1 cellular context compared by ENCODE assay signal in the genomic region with DNA sequence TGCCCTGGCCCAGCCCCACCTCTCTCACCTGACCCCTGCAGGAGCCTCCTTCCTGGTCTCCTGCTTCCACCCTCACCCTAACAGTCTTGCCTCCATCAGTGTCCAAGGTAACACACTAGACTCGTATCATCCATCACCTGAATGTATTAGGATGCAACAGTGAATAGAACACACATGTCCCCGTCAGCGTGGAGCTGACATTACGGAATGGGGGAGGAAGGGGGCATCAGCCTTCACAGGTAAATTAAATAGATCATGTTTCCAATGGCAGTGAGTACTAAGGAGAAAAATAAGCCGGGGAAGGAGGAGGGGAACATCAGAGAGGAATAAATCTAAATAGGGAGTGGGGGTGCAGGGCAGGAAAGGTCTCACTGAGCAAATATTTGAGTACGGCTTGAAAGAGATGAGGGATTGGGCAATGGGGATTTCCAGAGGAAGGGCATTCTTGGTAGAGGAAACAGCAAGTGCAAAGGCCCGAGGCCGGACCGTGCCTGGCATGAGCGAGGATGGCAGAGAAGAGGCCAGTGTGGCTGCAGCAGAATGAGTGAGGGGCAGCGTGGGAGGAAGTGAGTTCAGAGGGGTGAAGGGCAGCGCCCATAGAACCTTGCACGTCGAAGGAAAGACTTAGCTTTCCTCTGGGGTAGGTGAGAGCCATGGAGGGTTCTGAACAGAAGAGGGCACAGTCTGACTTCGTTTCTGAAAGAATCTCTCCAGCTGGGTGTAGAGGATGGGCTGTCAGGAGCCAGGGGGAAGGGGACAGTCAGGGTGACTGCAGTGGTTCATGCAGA.
TF ChIP-seq lines count a peak whose summit lies in the region.

No MANE protein-coding gene starts in this region.

TF ChIP-seq in HepG2, 621 proteins besides CTCF, POLR2A, EP300 and RAD21 (continued from another document and continues in another):
- TF ChIP-seq, protein P1, sequence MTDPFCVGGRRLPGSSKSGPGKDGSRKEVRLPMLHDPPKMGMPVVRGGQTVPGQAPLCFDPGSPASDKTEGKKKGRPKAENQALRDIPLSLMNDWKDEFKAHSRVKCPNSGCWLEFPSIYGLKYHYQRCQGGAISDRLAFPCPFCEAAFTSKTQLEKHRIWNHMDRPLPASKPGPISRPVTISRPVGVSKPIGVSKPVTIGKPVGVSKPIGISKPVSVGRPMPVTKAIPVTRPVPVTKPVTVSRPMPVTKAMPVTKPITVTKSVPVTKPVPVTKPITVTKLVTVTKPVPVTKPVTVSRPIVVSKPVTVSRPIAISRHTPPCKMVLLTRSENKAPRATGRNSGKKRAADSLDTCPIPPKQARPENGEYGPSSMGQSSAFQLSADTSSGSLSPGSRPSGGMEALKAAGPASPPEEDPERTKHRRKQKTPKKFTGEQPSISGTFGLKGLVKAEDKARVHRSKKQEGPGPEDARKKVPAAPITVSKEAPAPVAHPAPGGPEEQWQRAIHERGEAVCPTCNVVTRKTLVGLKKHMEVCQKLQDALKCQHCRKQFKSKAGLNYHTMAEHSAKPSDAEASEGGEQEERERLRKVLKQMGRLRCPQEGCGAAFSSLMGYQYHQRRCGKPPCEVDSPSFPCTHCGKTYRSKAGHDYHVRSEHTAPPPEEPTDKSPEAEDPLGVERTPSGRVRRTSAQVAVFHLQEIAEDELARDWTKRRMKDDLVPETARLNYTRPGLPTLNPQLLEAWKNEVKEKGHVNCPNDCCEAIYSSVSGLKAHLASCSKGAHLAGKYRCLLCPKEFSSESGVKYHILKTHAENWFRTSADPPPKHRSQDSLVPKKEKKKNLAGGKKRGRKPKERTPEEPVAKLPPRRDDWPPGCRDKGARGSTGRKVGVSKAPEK (CRISPR knock-in tag; IDR thresholded peaks at IDR 0.05; ENCODE audit: borderline replicate concordance) = peak; percentile 94; the same call in 1 of the 2 replicates
- TF ChIP-seq ZNF781 (CRISPR knock-in tag; IDR thresholded peaks at IDR 0.05; ENCODE audit: borderline replicate concordance, not compliant biosample characterization) (peak; percentile 94), ZIK1 (CRISPR knock-in tag; IDR thresholded peaks at IDR 0.05; ENCODE audit: borderline replicate concordance, low read depth) (no peak; the same call in 1 of the 2 replicates), ZBTB7A (CRISPR knock-in tag; IDR thresholded peaks at IDR 0.05) (peak; percentile 86), REXO4 (CRISPR knock-in tag; IDR thresholded peaks at IDR 0.05; ENCODE audit: borderline replicate concordance) (no peak), SOX6 (IDR thresholded peaks at IDR 0.05) (no peak), SOX6 (CRISPR knock-in tag; IDR thresholded peaks at IDR 0.05) (peak; percentile 95), SRY (CRISPR knock-in tag; IDR thresholded peaks at IDR 0.05) (no peak), FOXP1 (IDR thresholded peaks at IDR 0.05) (peak; percentile 67), FOXP1 (CRISPR knock-in tag; IDR thresholded peaks at IDR 0.05) (peak; percentile 99), XRCC5 (optimal IDR thresholded peaks at IDR 0.05; ENCODE audit: low read length) (peak; percentile 76), HOXA5 (CRISPR knock-in tag; IDR thresholded peaks at IDR 0.05) (0 out of 2 replicates have a peak, but pooled peaks have one; percentile 30), SAP130 (CRISPR knock-in tag; IDR thresholded peaks at IDR 0.05; ENCODE audit: low read depth) (peak; percentile 92), FOXK2 (IDR thresholded peaks at IDR 0.05) (peak; percentile 67), ZNF263 (CRISPR knock-in tag; IDR thresholded peaks at IDR 0.05) (0 out of 2 replicates have a peak, but pooled peaks have one; percentile 12), FOXJ3 (CRISPR knock-in tag; IDR thresholded peaks at IDR 0.05; ENCODE audit: borderline replicate concordance) (peak; percentile 84), ZSCAN30 (CRISPR knock-in tag; IDR thresholded peaks at IDR 0.05) (no peak), NCOA5 (CRISPR knock-in tag; IDR thresholded peaks at IDR 0.05) (no peak), PCBP2 (optimal IDR thresholded peaks at IDR 0.05; ENCODE audit: low read depth, low read length, poor library complexity, severe bottlenecking) (peak; percentile 77), IRX3 (CRISPR knock-in tag; IDR thresholded peaks at IDR 0.05; ENCODE audit: borderline replicate concordance, low read depth) (no peak), SP1 (IDR thresholded peaks at IDR 0.05) (no peak), SP1 (CRISPR knock-in tag; IDR thresholded peaks at IDR 0.05) (peak; percentile 40; the same call in 1 of the 2 replicates), ZNF614 (CRISPR knock-in tag; IDR thresholded peaks at IDR 0.05; ENCODE audit: borderline replicate concordance) (peak; percentile 98), ZFP1 (CRISPR knock-in tag; IDR thresholded peaks at IDR 0.05) (no peak; the same call in 1 of the 2 replicates), ZNF431 (CRISPR knock-in tag; IDR thresholded peaks at IDR 0.05; ENCODE audit: borderline replicate concordance, low read depth) (peak; percentile 49; the same call in 1 of the 2 replicates), PHF8 (CRISPR knock-in tag; IDR thresholded peaks at IDR 0.05) (peak; percentile 62), ZNF605 (CRISPR knock-in tag; IDR thresholded peaks at IDR 0.05) (no peak), NPAS2 (CRISPR knock-in tag; IDR thresholded peaks at IDR 0.05; ENCODE audit: borderline replicate concordance) (no peak), AGO2 (optimal IDR thresholded peaks at IDR 0.05; ENCODE audit: low read depth, low read length) (no peak), ZNF883 (CRISPR knock-in tag; IDR thresholded peaks at IDR 0.05; ENCODE audit: not compliant biosample characterization) (peak; percentile 79), HCFC1 (IDR thresholded peaks at IDR 0.05; ENCODE audit: low read depth, low read length) (0 out of 2 replicates have a peak, but pooled peaks have one; percentile 8), ZKSCAN1 (IDR thresholded peaks at IDR 0.05; ENCODE audit: low read length) (peak; percentile 87; the same call in 1 of the 2 replicates), GFI1 (CRISPR knock-in tag; IDR thresholded peaks at IDR 0.05; ENCODE audit: borderline replicate concordance) (peak; percentile 98), HOXA9 (CRISPR knock-in tag; IDR thresholded peaks at IDR 0.05; ENCODE audit: borderline replicate concordance) (peak; percentile 89), NFATC3 (CRISPR knock-in tag; IDR thresholded peaks at IDR 0.05) (peak; percentile 90; the same call in 1 of the 2 replicates), HNRNPUL1 (IDR thresholded peaks at IDR 0.05; ENCODE audit: low read depth, low read length) (no peak), ELF1 (CRISPR knock-in tag; IDR thresholded peaks at IDR 0.05) (peak; percentile 58)
- TF ChIP-seq, protein P2, sequence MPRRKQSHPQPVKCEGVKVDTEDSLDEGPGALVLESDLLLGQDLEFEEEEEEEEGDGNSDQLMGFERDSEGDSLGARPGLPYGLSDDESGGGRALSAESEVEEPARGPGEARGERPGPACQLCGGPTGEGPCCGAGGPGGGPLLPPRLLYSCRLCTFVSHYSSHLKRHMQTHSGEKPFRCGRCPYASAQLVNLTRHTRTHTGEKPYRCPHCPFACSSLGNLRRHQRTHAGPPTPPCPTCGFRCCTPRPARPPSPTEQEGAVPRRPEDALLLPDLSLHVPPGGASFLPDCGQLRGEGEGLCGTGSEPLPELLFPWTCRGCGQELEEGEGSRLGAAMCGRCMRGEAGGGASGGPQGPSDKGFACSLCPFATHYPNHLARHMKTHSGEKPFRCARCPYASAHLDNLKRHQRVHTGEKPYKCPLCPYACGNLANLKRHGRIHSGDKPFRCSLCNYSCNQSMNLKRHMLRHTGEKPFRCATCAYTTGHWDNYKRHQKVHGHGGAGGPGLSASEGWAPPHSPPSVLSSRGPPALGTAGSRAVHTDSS (CRISPR knock-in tag; conservative IDR thresholded peaks at IDR 0.05) = no peak
- TF ChIP-seq, protein P3, sequence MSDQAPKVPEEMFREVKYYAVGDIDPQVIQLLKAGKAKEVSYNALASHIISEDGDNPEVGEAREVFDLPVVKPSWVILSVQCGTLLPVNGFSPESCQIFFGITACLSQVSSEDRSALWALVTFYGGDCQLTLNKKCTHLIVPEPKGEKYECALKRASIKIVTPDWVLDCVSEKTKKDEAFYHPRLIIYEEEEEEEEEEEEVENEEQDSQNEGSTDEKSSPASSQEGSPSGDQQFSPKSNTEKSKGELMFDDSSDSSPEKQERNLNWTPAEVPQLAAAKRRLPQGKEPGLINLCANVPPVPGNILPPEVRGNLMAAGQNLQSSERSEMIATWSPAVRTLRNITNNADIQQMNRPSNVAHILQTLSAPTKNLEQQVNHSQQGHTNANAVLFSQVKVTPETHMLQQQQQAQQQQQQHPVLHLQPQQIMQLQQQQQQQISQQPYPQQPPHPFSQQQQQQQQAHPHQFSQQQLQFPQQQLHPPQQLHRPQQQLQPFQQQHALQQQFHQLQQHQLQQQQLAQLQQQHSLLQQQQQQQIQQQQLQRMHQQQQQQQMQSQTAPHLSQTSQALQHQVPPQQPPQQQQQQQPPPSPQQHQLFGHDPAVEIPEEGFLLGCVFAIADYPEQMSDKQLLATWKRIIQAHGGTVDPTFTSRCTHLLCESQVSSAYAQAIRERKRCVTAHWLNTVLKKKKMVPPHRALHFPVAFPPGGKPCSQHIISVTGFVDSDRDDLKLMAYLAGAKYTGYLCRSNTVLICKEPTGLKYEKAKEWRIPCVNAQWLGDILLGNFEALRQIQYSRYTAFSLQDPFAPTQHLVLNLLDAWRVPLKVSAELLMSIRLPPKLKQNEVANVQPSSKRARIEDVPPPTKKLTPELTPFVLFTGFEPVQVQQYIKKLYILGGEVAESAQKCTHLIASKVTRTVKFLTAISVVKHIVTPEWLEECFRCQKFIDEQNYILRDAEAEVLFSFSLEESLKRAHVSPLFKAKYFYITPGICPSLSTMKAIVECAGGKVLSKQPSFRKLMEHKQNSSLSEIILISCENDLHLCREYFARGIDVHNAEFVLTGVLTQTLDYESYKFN (CRISPR knock-in tag; conservative IDR thresholded peaks at IDR 0.05) = peak; percentile 98
- TF ChIP-seq, protein P4, sequence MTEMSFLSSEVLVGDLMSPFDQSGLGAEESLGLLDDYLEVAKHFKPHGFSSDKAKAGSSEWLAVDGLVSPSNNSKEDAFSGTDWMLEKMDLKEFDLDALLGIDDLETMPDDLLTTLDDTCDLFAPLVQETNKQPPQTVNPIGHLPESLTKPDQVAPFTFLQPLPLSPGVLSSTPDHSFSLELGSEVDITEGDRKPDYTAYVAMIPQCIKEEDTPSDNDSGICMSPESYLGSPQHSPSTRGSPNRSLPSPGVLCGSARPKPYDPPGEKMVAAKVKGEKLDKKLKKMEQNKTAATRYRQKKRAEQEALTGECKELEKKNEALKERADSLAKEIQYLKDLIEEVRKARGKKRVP (CRISPR knock-in tag; IDR thresholded peaks at IDR 0.05) = peak in 1 of 2 experiments; percentile 86; a peak in 1 of 4 replicates
- TF ChIP-seq, protein P5, sequence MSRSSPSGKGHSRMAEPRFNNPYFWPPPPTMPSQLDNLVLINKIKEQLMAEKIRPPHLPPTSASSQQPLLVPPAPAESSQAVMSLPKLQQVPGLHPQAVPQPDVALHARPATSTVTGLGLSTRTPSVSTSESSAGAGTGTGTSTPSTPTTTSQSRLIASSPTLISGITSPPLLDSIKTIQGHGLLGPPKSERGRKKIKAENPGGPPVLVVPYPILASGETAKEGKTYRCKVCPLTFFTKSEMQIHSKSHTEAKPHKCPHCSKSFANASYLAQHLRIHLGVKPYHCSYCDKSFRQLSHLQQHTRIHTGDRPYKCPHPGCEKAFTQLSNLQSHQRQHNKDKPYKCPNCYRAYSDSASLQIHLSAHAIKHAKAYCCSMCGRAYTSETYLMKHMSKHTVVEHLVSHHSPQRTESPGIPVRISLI (CRISPR knock-in tag; IDR thresholded peaks at IDR 0.05; ENCODE audit: borderline replicate concordance) = peak; percentile 91
- TF ChIP-seq, protein P6, sequence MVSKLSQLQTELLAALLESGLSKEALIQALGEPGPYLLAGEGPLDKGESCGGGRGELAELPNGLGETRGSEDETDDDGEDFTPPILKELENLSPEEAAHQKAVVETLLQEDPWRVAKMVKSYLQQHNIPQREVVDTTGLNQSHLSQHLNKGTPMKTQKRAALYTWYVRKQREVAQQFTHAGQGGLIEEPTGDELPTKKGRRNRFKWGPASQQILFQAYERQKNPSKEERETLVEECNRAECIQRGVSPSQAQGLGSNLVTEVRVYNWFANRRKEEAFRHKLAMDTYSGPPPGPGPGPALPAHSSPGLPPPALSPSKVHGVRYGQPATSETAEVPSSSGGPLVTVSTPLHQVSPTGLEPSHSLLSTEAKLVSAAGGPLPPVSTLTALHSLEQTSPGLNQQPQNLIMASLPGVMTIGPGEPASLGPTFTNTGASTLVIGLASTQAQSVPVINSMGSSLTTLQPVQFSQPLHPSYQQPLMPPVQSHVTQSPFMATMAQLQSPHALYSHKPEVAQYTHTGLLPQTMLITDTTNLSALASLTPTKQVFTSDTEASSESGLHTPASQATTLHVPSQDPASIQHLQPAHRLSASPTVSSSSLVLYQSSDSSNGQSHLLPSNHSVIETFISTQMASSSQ (IDR thresholded peaks at IDR 0.05; ENCODE audit: low read depth) = peak; percentile 83
- TF ChIP-seq, protein P6 (CRISPR knock-in tag; IDR thresholded peaks at IDR 0.05; ENCODE audit: borderline replicate concordance) = peak; percentile 95
- TF ChIP-seq, protein P7, sequence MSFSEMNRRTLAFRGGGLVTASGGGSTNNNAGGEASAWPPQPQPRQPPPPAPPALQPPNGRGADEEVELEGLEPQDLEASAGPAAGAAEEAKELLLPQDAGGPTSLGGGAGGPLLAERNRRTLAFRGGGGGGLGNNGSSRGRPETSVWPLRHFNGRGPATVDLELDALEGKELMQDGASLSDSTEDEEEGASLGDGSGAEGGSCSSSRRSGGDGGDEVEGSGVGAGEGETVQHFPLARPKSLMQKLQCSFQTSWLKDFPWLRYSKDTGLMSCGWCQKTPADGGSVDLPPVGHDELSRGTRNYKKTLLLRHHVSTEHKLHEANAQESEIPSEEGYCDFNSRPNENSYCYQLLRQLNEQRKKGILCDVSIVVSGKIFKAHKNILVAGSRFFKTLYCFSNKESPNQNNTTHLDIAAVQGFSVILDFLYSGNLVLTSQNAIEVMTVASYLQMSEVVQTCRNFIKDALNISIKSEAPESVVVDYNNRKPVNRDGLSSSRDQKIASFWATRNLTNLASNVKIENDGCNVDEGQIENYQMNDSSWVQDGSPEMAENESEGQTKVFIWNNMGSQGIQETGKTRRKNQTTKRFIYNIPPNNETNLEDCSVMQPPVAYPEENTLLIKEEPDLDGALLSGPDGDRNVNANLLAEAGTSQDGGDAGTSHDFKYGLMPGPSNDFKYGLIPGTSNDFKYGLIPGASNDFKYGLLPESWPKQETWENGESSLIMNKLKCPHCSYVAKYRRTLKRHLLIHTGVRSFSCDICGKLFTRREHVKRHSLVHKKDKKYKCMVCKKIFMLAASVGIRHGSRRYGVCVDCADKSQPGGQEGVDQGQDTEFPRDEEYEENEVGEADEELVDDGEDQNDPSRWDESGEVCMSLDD (CRISPR knock-in tag; IDR thresholded peaks at IDR 0.05; ENCODE audit: borderline replicate concordance) = peak; percentile 92; the same call in 1 of the 2 replicates
